23 cellular contexts compared by ENCODE assay signal in the genomic region with DNA sequence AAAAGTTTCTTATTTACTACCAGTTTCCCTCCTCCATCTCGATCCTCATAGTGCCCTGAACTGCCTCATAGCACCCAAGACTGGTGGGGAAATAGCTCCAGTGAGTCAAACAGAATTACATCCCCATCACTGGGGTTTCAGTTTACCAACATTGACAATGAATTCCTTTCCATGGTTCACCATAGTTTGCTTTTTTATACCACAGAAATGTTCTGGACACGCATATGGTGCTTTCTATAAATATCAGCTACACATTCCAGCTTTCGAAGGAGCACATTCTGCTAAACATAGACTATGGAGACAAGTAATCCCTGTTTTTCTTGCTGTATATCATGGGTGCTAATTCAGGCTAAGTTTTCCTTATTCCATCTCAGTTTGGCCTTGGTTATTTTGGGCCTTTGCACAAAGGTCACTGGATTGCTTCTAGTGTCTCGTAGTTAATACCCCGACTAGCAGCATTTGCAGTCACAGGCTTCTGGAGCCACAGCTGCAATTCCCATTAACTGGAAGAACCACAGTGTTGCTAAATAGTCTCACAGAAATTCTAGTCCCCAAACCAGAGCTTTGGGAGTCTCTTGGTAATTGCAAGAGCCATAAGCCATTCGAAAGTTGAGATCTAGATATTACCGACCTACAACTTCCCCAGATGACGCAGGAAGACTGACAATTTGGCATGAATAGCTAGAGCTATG. TPM values are rescaled to one million over a fixed set of nuclear protein-coding genes. Genes with fewer than 3 reads are reported as not detected.
DNase-seq lines count a peak whose midpoint lies in the region; ATAC-seq and TF ChIP-seq lines count a peak whose summit lies in the region.
"Had no signal": no experiment of that assay in that cellular context is flagged by ENCODE, and none has a peak within 500 bp of the region (broad histone marks: within the 10 kb centered on the region; RNA-seq: fewer than 3 reads in every experiment).

No MANE protein-coding gene starts in this region.

- H3K27me3 Mint-ChIP-seq in activated T-cell treated with anti-CD3 and anti-CD28 coated beads, Interleukin-2, amount 50 U/mL, for 4 hours (ENCODE audit: low read depth), result peaks cover 6% of the 10 kb centered on the region

- H3K4me1 ChIP-seq in lower lobe of right lung, result no peaks in the 10 kb centered on the region

- no peaks in the 10 kb centered on the region for H3K4me1 Mint-ChIP-seq in activated T-cell treated with anti-CD3 and anti-CD28 coated beads, Interleukin-2, amount 50 U/mL, for 4 hours (ENCODE audit: low read depth)

- no peaks in the 10 kb centered on the region for H3K9me3 Mint-ChIP-seq in activated T-cell treated with anti-CD3 and anti-CD28 coated beads, Interleukin-2, amount 50 U/mL, for 4 hours
- H3K9me3 Mint-ChIP-seq: activated CD4-positive, alpha-beta memory T cell treated with anti-CD3 and anti-CD28 coated beads, Interleukin-2, amount 10 ng/mL, durations not matched to agents 7 days and 5 days; CD8-positive, alpha-beta T cell; neural progenitor cell; stimulated activated memory B cell treated with anti-CD40 and anti-IgM and Interleukin-4, amounts not matched to agents 10 μg/mL and 1 μg/mL and 100 μg/mL, for 72 hours; type B pancreatic cell had no signal

- no peak overlapping the region for H3K4me3 Mint-ChIP-seq in activated T-cell treated with anti-CD3 and anti-CD28 coated beads, Interleukin-2, amount 50 U/mL, for 4 hours
- H3K4me3 Mint-ChIP-seq: activated naive CD8-positive, alpha-beta T cell; CD8-positive, alpha-beta T cell; neural progenitor cell; stimulated activated memory B cell treated with anti-CD40 and anti-IgM and Interleukin-4, amounts not matched to agents 10 μg/mL and 1 μg/mL and 100 μg/mL, for 72 hours; type B pancreatic cell had no signal

- H3K36me3 Mint-ChIP-seq in activated T-cell treated with anti-CD3 and anti-CD28 coated beads, Interleukin-2, amount 50 U/mL, for 4 hours (ENCODE audit: insufficient read depth), result no peaks in the 10 kb centered on the region
- H3K36me3 Mint-ChIP-seq: activated naive CD8-positive, alpha-beta T cell; CD8-positive, alpha-beta T cell; neural progenitor cell; stimulated activated memory B cell treated with anti-CD40 and anti-IgM and Interleukin-4, amounts not matched to agents 10 μg/mL and 1 μg/mL and 100 μg/mL, for 72 hours; type B pancreatic cell had no signal

- no peaks in the 10 kb centered on the region for H3K9me3 ChIP-seq in lower lobe of right lung

- H3K36me3 ChIP-seq in lower lobe of right lung, result no peaks in the 10 kb centered on the region
- H3K36me3 ChIP-seq: neural progenitor cell had no signal

- no peak overlapping the region for H3K4me3 ChIP-seq in choroid plexus epithelial cell (ENCODE audit: low read depth, low read length)
- H3K4me3 ChIP-seq in lower lobe of right lung, result no peak overlapping the region
- H3K4me3 ChIP-seq: neural progenitor cell had no signal

- peak; percentile 28 for DNase-seq in AG08395 (ENCODE audit: low spot score)
- peak; percentile 78 for DNase-seq in LHCN-M2 (ENCODE audit: low read depth)
- DNase-seq in choroid plexus epithelial cell (ENCODE audit: low read depth), result peak; percentile 69
- peak; percentile 72 for DNase-seq in iris pigment epithelial cell (ENCODE audit: low read depth)
- no peak for DNase-seq in activated T-cell treated with anti-CD3 and anti-CD28 coated beads, Interleukin-2, amount 50 U/mL, for 4 hours
- no peak for DNase-seq in lower lobe of right lung
- no peak for DNase-seq in HuH-7.5 (ENCODE audit: low spot score)
- DNase-seq: activated CD4-positive, alpha-beta memory T cell treated with anti-CD3 and anti-CD28 coated beads, Interleukin-2, amount 10 ng/mL, durations not matched to agents 7 days and 5 days; activated T-cell treated with anti-CD3 and anti-CD28 coated beads, Interleukin-2, amount 50 U/mL, for 48 hours; CD8-positive, alpha-beta T cell; DND-41; effector memory CD4-positive, alpha-beta T cell; midbrain; MV-4-11; NCI-H2081 treated with DMSO at 0.1 percent for 48 hours; NCI-H510A had no signal

- ATAC-seq in activated T-cell treated with anti-CD3 and anti-CD28 coated beads, Interleukin-2, amount 50 U/mL, for 4 hours, result no peak
- ATAC-seq in lower lobe of right lung (no peak), HG02884 (IDR thresholded peaks at IDR 0.05; ENCODE audit: unreplicated experiment) (no peak)
- ATAC-seq: CD8-positive, alpha-beta T cell; stimulated activated memory B cell treated with anti-CD40 and anti-IgM and Interleukin-4, amounts not matched to agents 10 μg/mL and 1 μg/mL and 100 μg/mL, for 72 hours had no signal

- H3K27ac ChIP-seq in lower lobe of right lung, result no peak overlapping the region
- H3K27ac ChIP-seq: HL-60, neural progenitor cell, VCaP had no signal

- intact Hi-C loops in lower lobe of right lung (cut with DNase I), result no loop called here

- H3K27me3 ChIP-seq in lower lobe of right lung (ENCODE audit: low read depth), result no peaks in the 10 kb centered on the region
- H3K27me3 ChIP-seq: neural progenitor cell had no signal

- TF ChIP-seq CTCF in choroid plexus epithelial cell (conservative IDR thresholded peaks at IDR 0.05; ENCODE audit: low read depth, low read length) (no peak), lower lobe of right lung (IDR thresholded peaks at IDR 0.05) (no peak)

RNA-seq across cellular contexts. Expression of gene TRPC3, which starts 53.4 kb away (rescaled TPM):
- 0.45 and 0.52 TPM in 2 replicates for total RNA-seq in LHCN-M2 (2014; rRNA removed)
- polyA plus RNA-seq in LHCN-M2 (2012), result 0.16 TPM
- total RNA-seq in activated T-cell treated with anti-CD3 and anti-CD28 coated beads, Interleukin-2, amount 50 U/mL, for 4 hours, result under 1 TPM in 2 of 3 donors, not detected in 1; 0.33 to 0.63 TPM
- total RNA-seq in lower lobe of right lung, result 1.7 TPM
- total RNA-seq: CD8-positive, alpha-beta T cell had no signal

Comparison
In these comparisons a context has a peak if more than half of its experiments do, and no peak if none do; other contexts are left out.
1. DNase-seq: peak in AG08395 (single experiment), LHCN-M2 (single experiment), choroid plexus epithelial cell (single experiment) and iris pigment epithelial cell (single experiment); none in activated T-cell treated with anti-CD3 and anti-CD28 coated beads, Interleukin-2, amount 50 U/mL, for 4 hours (single experiment), lower lobe of right lung (single experiment) and HuH-7.5 (single experiment).